In the genomic region with DNA sequence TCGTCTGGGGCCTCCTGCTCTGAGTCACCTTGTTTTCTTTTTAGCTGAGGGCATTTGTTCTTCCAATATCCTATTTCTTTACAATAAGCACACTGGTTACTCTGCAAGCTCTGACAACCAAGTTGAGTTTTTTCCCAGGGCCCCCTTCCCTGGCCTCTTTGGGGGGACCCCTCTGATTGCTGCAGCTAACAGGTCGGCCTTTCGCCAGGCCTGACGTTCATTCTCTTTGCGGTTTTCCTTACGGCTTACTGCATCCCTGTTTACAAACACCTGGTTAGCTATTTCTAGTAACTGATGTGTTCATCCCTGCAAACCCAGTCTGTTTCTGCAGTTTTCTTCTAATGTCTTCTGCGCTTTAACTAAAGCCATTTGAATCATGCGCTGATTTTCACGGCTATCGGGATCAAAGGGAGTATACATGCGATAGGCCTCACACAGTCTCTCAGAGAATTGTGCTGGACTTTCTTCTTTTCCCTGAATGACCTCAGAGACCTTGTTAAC, we compare ENCODE assay signal across 1 cellular context.
TF ChIP-seq lines count a peak whose summit lies in the region.

No MANE protein-coding gene starts in this region.

TF ChIP-seq in K562, 482 proteins besides CTCF, POLR2A, EP300 and RAD21:
- TF ChIP-seq, protein P1, sequence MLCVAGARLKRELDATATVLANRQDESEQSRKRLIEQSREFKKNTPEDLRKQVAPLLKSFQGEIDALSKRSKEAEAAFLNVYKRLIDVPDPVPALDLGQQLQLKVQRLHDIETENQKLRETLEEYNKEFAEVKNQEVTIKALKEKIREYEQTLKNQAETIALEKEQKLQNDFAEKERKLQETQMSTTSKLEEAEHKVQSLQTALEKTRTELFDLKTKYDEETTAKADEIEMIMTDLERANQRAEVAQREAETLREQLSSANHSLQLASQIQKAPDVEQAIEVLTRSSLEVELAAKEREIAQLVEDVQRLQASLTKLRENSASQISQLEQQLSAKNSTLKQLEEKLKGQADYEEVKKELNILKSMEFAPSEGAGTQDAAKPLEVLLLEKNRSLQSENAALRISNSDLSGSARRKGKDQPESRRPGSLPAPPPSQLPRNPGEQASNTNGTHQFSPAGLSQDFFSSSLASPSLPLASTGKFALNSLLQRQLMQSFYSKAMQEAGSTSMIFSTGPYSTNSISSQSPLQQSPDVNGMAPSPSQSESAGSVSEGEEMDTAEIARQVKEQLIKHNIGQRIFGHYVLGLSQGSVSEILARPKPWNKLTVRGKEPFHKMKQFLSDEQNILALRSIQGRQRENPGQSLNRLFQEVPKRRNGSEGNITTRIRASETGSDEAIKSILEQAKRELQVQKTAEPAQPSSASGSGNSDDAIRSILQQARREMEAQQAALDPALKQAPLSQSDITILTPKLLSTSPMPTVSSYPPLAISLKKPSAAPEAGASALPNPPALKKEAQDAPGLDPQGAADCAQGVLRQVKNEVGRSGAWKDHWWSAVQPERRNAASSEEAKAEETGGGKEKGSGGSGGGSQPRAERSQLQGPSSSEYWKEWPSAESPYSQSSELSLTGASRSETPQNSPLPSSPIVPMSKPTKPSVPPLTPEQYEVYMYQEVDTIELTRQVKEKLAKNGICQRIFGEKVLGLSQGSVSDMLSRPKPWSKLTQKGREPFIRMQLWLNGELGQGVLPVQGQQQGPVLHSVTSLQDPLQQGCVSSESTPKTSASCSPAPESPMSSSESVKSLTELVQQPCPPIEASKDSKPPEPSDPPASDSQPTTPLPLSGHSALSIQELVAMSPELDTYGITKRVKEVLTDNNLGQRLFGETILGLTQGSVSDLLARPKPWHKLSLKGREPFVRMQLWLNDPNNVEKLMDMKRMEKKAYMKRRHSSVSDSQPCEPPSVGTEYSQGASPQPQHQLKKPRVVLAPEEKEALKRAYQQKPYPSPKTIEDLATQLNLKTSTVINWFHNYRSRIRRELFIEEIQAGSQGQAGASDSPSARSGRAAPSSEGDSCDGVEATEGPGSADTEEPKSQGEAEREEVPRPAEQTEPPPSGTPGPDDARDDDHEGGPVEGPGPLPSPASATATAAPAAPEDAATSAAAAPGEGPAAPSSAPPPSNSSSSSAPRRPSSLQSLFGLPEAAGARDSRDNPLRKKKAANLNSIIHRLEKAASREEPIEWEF (CRISPR knock-in tag; IDR thresholded peaks at IDR 0.05), result peak; percentile 3; the same call in 1 of the 2 replicates
- TF ChIP-seq FOXK2 (conservative IDR thresholded peaks at IDR 0.05 in 1 of 2, IDR thresholded peaks at IDR 0.05 in 1 of 2; ENCODE audit: low read depth in 2 of 2) (0 out of 4 replicates have a peak, but pooled peaks of 1 of the 2 experiments have one; percentile 51), ZFX (CRISPR knock-in tag; IDR thresholded peaks at IDR 0.05) (0 out of 2 replicates have a peak, but pooled peaks have one; percentile 12), ZEB2 (IDR thresholded peaks at IDR 0.05) (0 out of 2 replicates have a peak, but pooled peaks have one; percentile 36), ZNF175 (CRISPR knock-in tag; IDR thresholded peaks at IDR 0.05; ENCODE audit: low read depth) (0 out of 2 replicates have a peak, but pooled peaks have one; percentile 14)
- TF ChIP-seq, protein P2, sequence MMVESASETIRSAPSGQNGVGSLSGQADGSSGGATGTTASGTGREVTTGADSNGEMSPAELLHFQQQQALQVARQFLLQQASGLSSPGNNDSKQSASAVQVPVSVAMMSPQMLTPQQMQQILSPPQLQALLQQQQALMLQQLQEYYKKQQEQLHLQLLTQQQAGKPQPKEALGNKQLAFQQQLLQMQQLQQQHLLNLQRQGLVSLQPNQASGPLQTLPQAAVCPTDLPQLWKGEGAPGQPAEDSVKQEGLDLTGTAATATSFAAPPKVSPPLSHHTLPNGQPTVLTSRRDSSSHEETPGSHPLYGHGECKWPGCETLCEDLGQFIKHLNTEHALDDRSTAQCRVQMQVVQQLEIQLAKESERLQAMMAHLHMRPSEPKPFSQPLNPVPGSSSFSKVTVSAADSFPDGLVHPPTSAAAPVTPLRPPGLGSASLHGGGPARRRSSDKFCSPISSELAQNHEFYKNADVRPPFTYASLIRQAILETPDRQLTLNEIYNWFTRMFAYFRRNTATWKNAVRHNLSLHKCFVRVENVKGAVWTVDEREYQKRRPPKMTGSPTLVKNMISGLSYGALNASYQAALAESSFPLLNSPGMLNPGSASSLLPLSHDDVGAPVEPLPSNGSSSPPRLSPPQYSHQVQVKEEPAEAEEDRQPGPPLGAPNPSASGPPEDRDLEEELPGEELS (CRISPR knock-in tag; IDR thresholded peaks at IDR 0.05; ENCODE audit: borderline replicate concordance), result 0 out of 2 replicates have a peak, but pooled peaks have one; percentile 19
- TF ChIP-seq, protein P3, sequence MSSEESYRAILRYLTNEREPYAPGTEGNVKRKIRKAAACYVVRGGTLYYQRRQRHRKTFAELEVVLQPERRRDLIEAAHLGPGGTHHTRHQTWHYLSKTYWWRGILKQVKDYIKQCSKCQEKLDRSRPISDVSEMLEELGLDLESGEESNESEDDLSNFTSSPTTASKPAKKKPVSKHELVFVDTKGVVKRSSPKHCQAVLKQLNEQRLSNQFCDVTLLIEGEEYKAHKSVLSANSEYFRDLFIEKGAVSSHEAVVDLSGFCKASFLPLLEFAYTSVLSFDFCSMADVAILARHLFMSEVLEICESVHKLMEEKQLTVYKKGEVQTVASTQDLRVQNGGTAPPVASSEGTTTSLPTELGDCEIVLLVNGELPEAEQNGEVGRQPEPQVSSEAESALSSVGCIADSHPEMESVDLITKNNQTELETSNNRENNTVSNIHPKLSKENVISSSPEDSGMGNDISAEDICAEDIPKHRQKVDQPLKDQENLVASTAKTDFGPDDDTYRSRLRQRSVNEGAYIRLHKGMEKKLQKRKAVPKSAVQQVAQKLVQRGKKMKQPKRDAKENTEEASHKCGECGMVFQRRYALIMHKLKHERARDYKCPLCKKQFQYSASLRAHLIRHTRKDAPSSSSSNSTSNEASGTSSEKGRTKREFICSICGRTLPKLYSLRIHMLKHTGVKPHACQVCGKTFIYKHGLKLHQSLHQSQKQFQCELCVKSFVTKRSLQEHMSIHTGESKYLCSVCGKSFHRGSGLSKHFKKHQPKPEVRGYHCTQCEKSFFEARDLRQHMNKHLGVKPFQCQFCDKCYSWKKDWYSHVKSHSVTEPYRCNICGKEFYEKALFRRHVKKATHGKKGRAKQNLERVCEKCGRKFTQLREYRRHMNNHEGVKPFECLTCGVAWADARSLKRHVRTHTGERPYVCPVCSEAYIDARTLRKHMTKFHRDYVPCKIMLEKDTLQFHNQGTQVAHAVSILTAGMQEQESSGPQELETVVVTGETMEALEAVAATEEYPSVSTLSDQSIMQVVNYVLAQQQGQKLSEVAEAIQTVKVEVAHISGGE (CRISPR knock-in tag; IDR thresholded peaks at IDR 0.05), result peak in 1 of 3 experiments; percentile 23; a peak in 1 of 6 replicates
